Comparison of ENCODE assay signal across 36 cellular contexts in the genomic region with DNA sequence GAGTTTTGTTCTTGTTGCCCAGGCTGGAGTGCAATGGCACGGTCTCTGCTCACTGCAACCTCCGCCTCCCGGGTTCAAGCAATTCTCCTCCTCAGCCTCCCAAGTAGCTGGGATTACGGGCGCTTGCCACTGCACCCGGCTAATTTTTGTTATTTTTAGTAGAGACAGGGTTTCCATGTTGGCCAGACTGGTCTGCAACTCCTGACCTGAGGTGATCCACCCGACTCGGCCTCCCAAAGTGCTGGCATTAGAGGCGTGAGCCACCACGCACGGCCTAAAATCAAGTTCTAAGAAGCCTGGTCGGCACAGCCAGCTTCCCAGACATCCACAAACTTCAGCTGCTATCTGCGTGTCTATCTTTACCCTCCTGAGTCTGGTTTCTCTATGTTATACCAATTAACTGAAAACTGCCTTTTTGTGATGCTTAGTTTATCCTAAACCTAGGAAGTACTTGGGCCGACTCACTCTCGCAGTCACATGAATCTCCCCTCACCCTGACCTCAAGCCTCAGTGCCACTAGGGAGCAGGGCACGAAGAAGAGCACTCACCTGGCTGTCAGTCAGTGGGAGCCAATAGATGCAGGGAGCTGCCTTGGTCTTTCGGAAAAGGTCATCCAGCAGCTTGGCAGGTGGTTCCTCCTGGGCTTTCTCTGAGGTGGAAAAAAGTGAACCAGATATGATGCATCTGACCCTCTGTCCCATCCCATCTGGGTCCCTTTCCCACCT. TPM values are rescaled to one million over a fixed set of nuclear protein-coding genes. Genes with fewer than 3 reads are reported as not detected.
DNase-seq lines count a peak whose midpoint lies in the region; ATAC-seq, FAIRE-seq and TF ChIP-seq lines count a peak whose summit lies in the region.
"Had no signal": no experiment of that assay in that cellular context is flagged by ENCODE, and none has a peak within 500 bp of the region (broad histone marks: within the 10 kb centered on the region; RNA-seq: fewer than 3 reads in every experiment).

No MANE protein-coding gene starts in this region.

- H3K4me3 ChIP-seq in esophagus muscularis mucosa: no peak overlapping the region
- H3K4me3 ChIP-seq in Karpas-422 (ENCODE audit: low read length): no peak overlapping the region
- H3K4me3 ChIP-seq: ascending aorta, K562, mucosa of descending colon, pancreas, right atrium auricular region, spleen, upper lobe of right lung had no signal

- H3K9ac ChIP-seq in Karpas-422 (ENCODE audit: low read length): no peak overlapping the region
- H3K9ac ChIP-seq: SK-N-SH had no signal

- H3K4me2 ChIP-seq in Karpas-422 (ENCODE audit: low read depth, low read length, poor library complexity, severe bottlenecking): no peak overlapping the region
- H3K4me2 ChIP-seq: SK-N-SH had no signal

- no peak overlapping the region for H3K27ac Mint-ChIP-seq in CD4-positive, alpha-beta T cell
- H3K27ac Mint-ChIP-seq in HFFc6: peak overlapping the region; percentile 46; the same call in 1 of the 2 replicates
- H3K27ac Mint-ChIP-seq: activated CD4-positive, alpha-beta memory T cell treated with anti-CD3 and anti-CD28 coated beads for 36 hours; activated naive CD8-positive, alpha-beta T cell; activated T-helper 17 cell treated with anti-CD3 and anti-CD28 coated beads, Interleukin-2, amount 50 U/mL, for 72 hours; natural killer cell treated with Interleukin-12 subunit alpha and Interleukin-12 subunit beta and Interleukin-15 and Interleukin-18, amount 100 ng/mL, for 72 hours; T-helper 17 cell had no signal

- WGBS in esophagus muscularis mucosa: 88% methylated on average over 17 of the region's 17 CpGs

- H3K27ac ChIP-seq in CD4-positive, alpha-beta T cell (ENCODE audit: low read depth, low read length): peak overlapping the region; percentile 26
- H3K27ac ChIP-seq in esophagus muscularis mucosa (replicated peaks in 1 of 4) (peak overlapping the region in 3 of 4 donors; percentile 49 to 70 (median 63)), Karpas-422 (ENCODE audit: low read length) (no peak overlapping the region)
- H3K27ac ChIP-seq: right atrium auricular region, upper lobe of right lung had no signal

- H3K4me1 Mint-ChIP-seq in CD4-positive, alpha-beta T cell (ENCODE audit: low read depth): peaks cover 20% of the 10 kb centered on the region
- H3K4me1 Mint-ChIP-seq in HFFc6 (ENCODE audit: low read depth): peaks cover 60% of the 10 kb centered on the region

- POLR2A ChIA-PET in CD4-positive, alpha-beta T cell (lab: Charles Lee): interaction anchor here (0.9 to 1.4 kb wide), 2 partner anchors 11 to 74 kb away, joined by 3 to 6 read pairs; no protein-coding TSS in a partner anchor

- H3K9me2 ChIP-seq in Karpas-422 (replicated peaks; ENCODE audit: insufficient read depth, low read length): no peaks in the 10 kb centered on the region
- H3K9me2 ChIP-seq: SK-N-SH had no signal

- H3K9me3 ChIP-seq in CD4-positive, alpha-beta T cell (ENCODE audit: control insufficient read depth, low read length): no peaks in the 10 kb centered on the region
- H3K9me3 ChIP-seq in esophagus muscularis mucosa: no peaks in the 10 kb centered on the region
- no peaks in the 10 kb centered on the region for H3K9me3 ChIP-seq in Karpas-422 (ENCODE audit: low read length)
- H3K9me3 ChIP-seq: ascending aorta, mucosa of descending colon, pancreas, right atrium auricular region, SK-N-SH, spleen, upper lobe of right lung had no signal

- no peak for ATAC-seq in CD4-positive, alpha-beta T cell (ENCODE audit: poor library complexity)
- ATAC-seq: activated CD4-positive, CD25-positive, alpha-beta regulatory T cell treated with anti-CD3 and anti-CD28 coated beads, Interleukin-2, amount 50 U/mL, for 24 hours; activated T-helper 17 cell treated with anti-CD3 and anti-CD28 coated beads, Interleukin-2, amount 50 U/mL, for 72 hours; K562; left ventricle myocardium superior; mucosa of descending colon; natural killer cell treated with Interleukin-12 subunit alpha and Interleukin-12 subunit beta and Interleukin-15 and Interleukin-18, amount 100 ng/mL, for 72 hours; pancreas; T-helper 17 cell; upper lobe of right lung had no signal

- no peak for TF ChIP-seq EP300 in esophagus muscularis mucosa (IDR thresholded peaks at IDR 0.05)

- no peak for DNase-seq in CD4-positive, alpha-beta T cell
- no peak for DNase-seq in HFFc6
- no peak for DNase-seq in esophagus muscularis mucosa (ENCODE audit: extremely low spot score)
- peak; percentile 56 for DNase-seq in posterior vena cava (ENCODE audit: low spot score)
- no peak for DNase-seq in GM12891 (ENCODE audit: insufficient read length, low spot score)
- no peak for DNase-seq in NCI-H446 (lab: John Stamatoyannopoulos, UW)
- DNase-seq in Ammon's horn (ENCODE audit: low spot score): no peak
- DNase-seq in Karpas-422: no peak
- DNase-seq: activated CD4-positive, alpha-beta memory T cell treated with anti-CD3 and anti-CD28 coated beads for 36 hours; activated CD8-positive, alpha-beta memory T cell treated with anti-CD3 and anti-CD28 coated beads, Interleukin-2, amount 50 U/mL, for 4 hours; CD4-positive, alpha-beta memory T cell; central memory CD4-positive, alpha-beta T cell; dermis blood vessel endothelial cell; DMS 273 treated with DMSO at 0.1 percent for 48 hours; EL; GOT3; islet precursor cell; left ventricle myocardium superior; MM.1S; mucosa of descending colon; NCI-H1417 treated with DMSO at 0.1 percent for 48 hours; NCI-H82; pancreas; SK-N-SH; spleen; T-helper 17 cell; upper lobe of right lung had no signal

- H3K9me3 Mint-ChIP-seq in CD4-positive, alpha-beta T cell: no peaks in the 10 kb centered on the region
- no peaks in the 10 kb centered on the region for H3K9me3 Mint-ChIP-seq in HFFc6
- H3K9me3 Mint-ChIP-seq: activated CD4-positive, alpha-beta memory T cell treated with anti-CD3 and anti-CD28 coated beads for 36 hours; activated T-helper 17 cell treated with anti-CD3 and anti-CD28 coated beads, Interleukin-2, amount 50 U/mL, for 72 hours; CD4-positive, alpha-beta memory T cell; natural killer cell treated with Interleukin-12 subunit alpha and Interleukin-12 subunit beta and Interleukin-15 and Interleukin-18, amount 100 ng/mL, for 72 hours had no signal

- CTCF ChIA-PET in CD4-positive, alpha-beta T cell (lab: Charles Lee): interaction anchor here (1.0 to 4.8 kb wide), 4 partner anchors 8 to 74 kb away, joined by 4 to 136 read pairs (median 8); no protein-coding TSS in a partner anchor

- no peak for FAIRE-seq in GM12891 (lab: Jason Lieb, UNC)
- FAIRE-seq: endometrium, K562, pancreas had no signal

- H3K4me1 ChIP-seq in esophagus muscularis mucosa (peaks cover 23 to 44% (median 39%) of the 10 kb centered on the region in 4 donors), Karpas-422 (ENCODE audit: low read length) (peaks cover 19% of the 10 kb centered on the region)

- intact Hi-C loops in CD4-positive, alpha-beta T cell (cut with DNase I, micrococcal nuclease): no loop called here
- intact Hi-C loops in esophagus muscularis mucosa (cut with DNase I): no loop called here
- intact Hi-C loops in posterior vena cava (cut with DNase I): no loop called here

- H4K20me1 ChIP-seq in Karpas-422 (ENCODE audit: insufficient read depth, low read depth, low read length): peaks cover 9% of the 10 kb centered on the region

- no peak overlapping the region for H3K4me3 Mint-ChIP-seq in CD4-positive, alpha-beta T cell
- no peak overlapping the region for H3K4me3 Mint-ChIP-seq in HFFc6
- H3K4me3 Mint-ChIP-seq: activated CD4-positive, alpha-beta memory T cell treated with anti-CD3 and anti-CD28 coated beads for 36 hours; activated naive CD8-positive, alpha-beta T cell; activated T-helper 17 cell treated with anti-CD3 and anti-CD28 coated beads, Interleukin-2, amount 50 U/mL, for 72 hours; CD4-positive, alpha-beta memory T cell; natural killer cell treated with Interleukin-12 subunit alpha and Interleukin-12 subunit beta and Interleukin-15 and Interleukin-18, amount 100 ng/mL, for 72 hours; T-helper 17 cell had no signal

- no peak for TF ChIP-seq POLR2A in esophagus muscularis mucosa (IDR thresholded peaks at IDR 0.05; ENCODE audit: low read depth)
- TF ChIP-seq POLR2A in GM12891 (IDR thresholded peaks at IDR 0.05; ENCODE audit: low read depth, low read length): no peak

- H3K27me3 Mint-ChIP-seq in CD4-positive, alpha-beta T cell: no peaks in the 10 kb centered on the region
- H3K27me3 Mint-ChIP-seq in HFFc6 (ENCODE audit: insufficient read depth): peaks cover 4% of the 10 kb centered on the region
- H3K27me3 Mint-ChIP-seq: activated naive CD8-positive, alpha-beta T cell; T-helper 17 cell had no signal

- H3K36me3 Mint-ChIP-seq in CD4-positive, alpha-beta T cell (ENCODE audit: low read depth): peaks cover 81% of the 10 kb centered on the region
- H3K36me3 Mint-ChIP-seq in HFFc6 (ENCODE audit: low read depth): peaks cover 34% of the 10 kb centered on the region
- H3K36me3 Mint-ChIP-seq: activated naive CD8-positive, alpha-beta T cell had no signal

- H3K79me2 ChIP-seq in Karpas-422 (ENCODE audit: low read length): peaks cover 3% of the 10 kb centered on the region; the same call in 1 of the 2 replicates

- TF ChIP-seq CTCF in CD4-positive, alpha-beta T cell (IDR thresholded peaks at IDR 0.05): no peak
- TF ChIP-seq CTCF in HFFc6 (IDR thresholded peaks at IDR 0.05) (no peak), esophagus muscularis mucosa (IDR thresholded peaks at IDR 0.05) (no peak)

- H3K27me3 ChIP-seq in CD4-positive, alpha-beta T cell (ENCODE audit: control insufficient read depth, insufficient read depth, low read length): no peaks in the 10 kb centered on the region
- H3K27me3 ChIP-seq in esophagus muscularis mucosa (no peaks in the 10 kb centered on the region), Karpas-422 (ENCODE audit: low read length) (no peaks in the 10 kb centered on the region)
- H3K27me3 ChIP-seq: ascending aorta, pancreas, right atrium auricular region, upper lobe of right lung had no signal

- H3K36me3 ChIP-seq in esophagus muscularis mucosa (peaks cover 45 to 76% (median 72%) of the 10 kb centered on the region in 4 donors), Karpas-422 (ENCODE audit: insufficient read depth, low read length) (peaks cover 41% of the 10 kb centered on the region)

- H2AFZ ChIP-seq in Karpas-422 (ENCODE audit: low read length): no peak overlapping the region

RNA-seq across cellular contexts. Expression of gene CDH24, which starts 3.4 kb away (rescaled TPM):
- 1 to 10 TPM; 3.3 to 3.7 TPM for total RNA-seq in CD4-positive, alpha-beta T cell
- 10 to 100 TPM in 1 of 6 experiments, 1 to 10 TPM in 5; 6.4 to 11.2 (median 8.3) TPM for total RNA-seq in HFFc6 (2021; fragmentation: NEBNext Ultra II Directional; extraction: Animal tissue kit (Norgen Biotek cat#: 25700))
- total RNA-seq in esophagus muscularis mucosa (1 to 10 TPM; 2.5 to 5.9 (median 3.6) TPM), posterior vena cava (1 to 10 TPM; 1.8 to 2.9 TPM)
- polyA plus RNA-seq in GM12891 (2012; ENCODE audit: low read depth, missing spikeins): 1.1 TPM
- total RNA-seq in Karpas-422 (2014; rRNA removed; shearing (Covaris generic); ENCODE audit: low replicate concordance): 0.34 and 1.0 TPM in 2 replicates

RNA-seq across cellular contexts. Expression of gene PSMB11, which starts 18.7 kb away (rescaled TPM):
- under 1 TPM; 0.16 to 0.31 TPM for total RNA-seq in CD4-positive, alpha-beta T cell
- under 1 TPM in 1 of 6 experiments, not detected in 5; 0.12 TPM for total RNA-seq in HFFc6 (2021; fragmentation: NEBNext Ultra II Directional; extraction: Animal tissue kit (Norgen Biotek cat#: 25700))
- total RNA-seq in esophagus muscularis mucosa (not detected), posterior vena cava (not detected)
- not detected for polyA plus RNA-seq in GM12891 (2012; ENCODE audit: low read depth, missing spikeins)
- total RNA-seq in Karpas-422 (2014; rRNA removed; shearing (Covaris generic); ENCODE audit: low replicate concordance): not detected in 2 replicates
- total RNA-seq: activated CD4-positive, alpha-beta memory T cell treated with anti-CD3 and anti-CD28 coated beads for 36 hours; activated T-helper 17 cell treated with anti-CD3 and anti-CD28 coated beads, Interleukin-2, amount 50 U/mL, for 72 hours; ascending aorta; CD4-positive, alpha-beta memory T cell; dermis blood vessel endothelial cell; HT-29; K562; left ventricle myocardium superior; mucosa of descending colon; natural killer cell treated with Interleukin-12 subunit alpha and Interleukin-12 subunit beta and Interleukin-15 and Interleukin-18, amount 100 ng/mL, for 72 hours; pancreas; right atrium auricular region; spleen; T-helper 17 cell; upper lobe of right lung had no signal
- polyA plus RNA-seq: CD4-positive, alpha-beta memory T cell; K562; SK-N-SH had no signal

RNA-seq across cellular contexts. Expression of gene PSMB5, which starts 26.0 kb away (rescaled TPM):
- total RNA-seq in CD4-positive, alpha-beta T cell: 10 to 100 TPM; 20.1 to 24.5 TPM
- 100 to 1,000 TPM; 221 to 259 (median 241) TPM for total RNA-seq in HFFc6 (2021; fragmentation: NEBNext Ultra II Directional; extraction: Animal tissue kit (Norgen Biotek cat#: 25700))
- 100 to 1,000 TPM; 135 to 155 (median 145) TPM for total RNA-seq in esophagus muscularis mucosa
- total RNA-seq in posterior vena cava: 10 to 100 TPM; 71.5 to 78.8 TPM
- polyA plus RNA-seq in GM12891 (2012; ENCODE audit: low read depth, missing spikeins): 104 TPM
- 65.4 and 67.1 TPM in 2 replicates for total RNA-seq in Karpas-422 (2014; rRNA removed; shearing (Covaris generic); ENCODE audit: low replicate concordance)

RNA-seq across cellular contexts. Expression of gene ACIN1, which starts 34.2 kb away (rescaled TPM):
- total RNA-seq in CD4-positive, alpha-beta T cell: 100 to 1,000 TPM; 282 to 288 TPM
- total RNA-seq in HFFc6 (2021; fragmentation: NEBNext Ultra II Directional; extraction: Animal tissue kit (Norgen Biotek cat#: 25700)): 100 to 1,000 TPM; 128 to 150 (median 142) TPM
- total RNA-seq in esophagus muscularis mucosa (100 to 1,000 TPM in 1 of 4 donors, 10 to 100 TPM in 3; 60.1 to 101 (median 89.5) TPM), posterior vena cava (100 to 1,000 TPM in 1 of 2 donors, 10 to 100 TPM in 1; 85.9 to 112 TPM)
- polyA plus RNA-seq in GM12891 (2012; ENCODE audit: low read depth, missing spikeins): 77.2 TPM
- total RNA-seq in Karpas-422 (2014; rRNA removed; shearing (Covaris generic); ENCODE audit: low replicate concordance): 125 and 159 TPM in 2 replicates

RNA-seq across cellular contexts. Expression of gene C14orf119, which starts 34.6 kb away (rescaled TPM):
- total RNA-seq in CD4-positive, alpha-beta T cell: 1 to 10 TPM; 3.1 to 3.9 TPM
- 100 to 1,000 TPM in 4 of 6 experiments, 10 to 100 TPM in 2; 85.0 to 117 (median 103) TPM for total RNA-seq in HFFc6 (2021; fragmentation: NEBNext Ultra II Directional; extraction: Animal tissue kit (Norgen Biotek cat#: 25700))
- total RNA-seq in esophagus muscularis mucosa: 10 to 100 TPM; 21.2 to 42.5 (median 34.0) TPM
- 10 to 100 TPM; 35.2 to 38.7 TPM for total RNA-seq in posterior vena cava
- polyA plus RNA-seq in GM12891 (2012; ENCODE audit: low read depth, missing spikeins): 31.5 TPM
- total RNA-seq in Karpas-422 (2014; rRNA removed; shearing (Covaris generic); ENCODE audit: low replicate concordance): 52.6 and 69.3 TPM in 2 replicates
